13 cellular contexts compared by ENCODE assay signal in the genomic region with DNA sequence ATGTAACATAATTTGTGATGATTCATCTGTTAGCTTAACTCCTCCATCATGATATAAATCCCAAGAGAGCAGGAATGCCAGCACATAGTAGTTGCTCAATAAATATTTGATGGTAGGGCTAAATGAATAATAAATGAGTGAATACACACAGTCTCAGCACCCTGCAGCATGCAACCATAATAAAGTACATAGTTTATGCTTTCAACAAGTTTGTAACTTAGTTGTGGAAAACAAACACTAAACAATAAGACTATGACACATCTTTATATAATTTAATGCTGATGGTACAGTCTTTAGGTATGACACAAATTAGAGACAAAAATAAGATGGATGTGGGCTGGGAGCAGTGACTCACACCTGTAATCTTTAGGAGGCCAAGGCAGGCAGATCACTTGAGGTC. TPM values are rescaled to one million over a fixed set of nuclear protein-coding genes. Genes with fewer than 3 reads are reported as not detected.
DNase-seq lines count a peak whose midpoint lies in the region; ATAC-seq and TF ChIP-seq lines count a peak whose summit lies in the region.
"Had no signal": no experiment of that assay in that cellular context is flagged by ENCODE, and none has a peak within 500 bp of the region (broad histone marks: within the 10 kb centered on the region; RNA-seq: fewer than 3 reads in every experiment).

No MANE protein-coding gene starts in this region.

- H4K20me1 ChIP-seq in SK-N-SH (ENCODE audit: insufficient read depth) (no peaks in the 10 kb centered on the region), IMR-90 (ENCODE audit: insufficient read depth, low read length) (no peaks in the 10 kb centered on the region)

- H3K4me3 ChIP-seq in SK-N-SH (ENCODE audit: low read depth in 2 of 2, low read length in 1 of 2) (no peak overlapping the region), IMR-90 (ENCODE audit: insufficient read depth, low read depth, low read length) (no peak overlapping the region), mesenchymal stem cell (ENCODE audit: insufficient read depth in 1 of 2, low read depth in 1 of 2, low read length in 2 of 2) (no peak overlapping the region), ovary (no peak overlapping the region), gastroesophageal sphincter (no peak overlapping the region)
- H3K4me3 ChIP-seq: right atrium auricular region had no signal

- TF ChIP-seq EP300 in SK-N-SH (IDR thresholded peaks at IDR 0.05; ENCODE audit: borderline replicate concordance in 1 of 2, low read depth in 1 of 2, low read length in 1 of 2) (no peak), ovary (IDR thresholded peaks at IDR 0.05) (no peak), gastroesophageal sphincter (IDR thresholded peaks at IDR 0.05) (no peak)

- H4K8ac ChIP-seq in IMR-90 (ENCODE audit: low read depth in 2 of 2, low read length in 2 of 2) (no peak overlapping the region), mesenchymal stem cell (ENCODE audit: low read length) (no peak overlapping the region)

- H3K36me3 ChIP-seq in SK-N-SH (replicated peaks in 1 of 2; ENCODE audit: control insufficient read depth in 1 of 2, insufficient read depth in 2 of 2, low read length in 1 of 2) = peaks cover 15 to 17% of the 10 kb centered on the region in 2 experiments
- no peaks in the 10 kb centered on the region for H3K36me3 ChIP-seq in IMR-90 (ENCODE audit: control insufficient read depth, insufficient read depth, low read length)
- H3K36me3 ChIP-seq in mesenchymal stem cell (ENCODE audit: control insufficient read depth in 1 of 2, insufficient read depth in 2 of 2, low read depth in 1 of 2, low read length in 2 of 2) = peaks cover 0 to 17% of the 10 kb centered on the region in 2 experiments
- no peaks in the 10 kb centered on the region for H3K36me3 ChIP-seq in ovary
- H3K36me3 ChIP-seq in gastroesophageal sphincter = peaks cover 0 to 23% of the 10 kb centered on the region in 2 donors
- H3K36me3 ChIP-seq: right atrium auricular region had no signal

- TF ChIP-seq RAD21 in SK-N-SH (IDR thresholded peaks at IDR 0.05; ENCODE audit: low read length) (no peak), IMR-90 (IDR thresholded peaks at IDR 0.05; ENCODE audit: low read length) (no peak)

- H3K18ac ChIP-seq in IMR-90 (ENCODE audit: low read depth, low read length) = no peak overlapping the region
- no peak overlapping the region for H3K18ac ChIP-seq in mesenchymal stem cell (ENCODE audit: low read depth in 1 of 2, low read length in 2 of 2)

- H4K91ac ChIP-seq in IMR-90 (ENCODE audit: insufficient read depth, low read depth, low read length) (no peak overlapping the region), mesenchymal stem cell (ENCODE audit: low read length) (no peak overlapping the region)

- H3K9ac ChIP-seq in SK-N-SH (no peak overlapping the region), IMR-90 (ENCODE audit: low read depth, low read length) (no peak overlapping the region), mesenchymal stem cell (ENCODE audit: low read length) (peak overlapping the region; percentile 93)

- no peak overlapping the region for H2BK20ac ChIP-seq in IMR-90 (ENCODE audit: low read depth, low read length)

- H3K27me3 ChIP-seq in SK-N-SH (ENCODE audit: insufficient read depth) (no peaks in the 10 kb centered on the region), IMR-90 (ENCODE audit: control insufficient read depth, insufficient read depth, low read length) (no peaks in the 10 kb centered on the region), mesenchymal stem cell (ENCODE audit: control insufficient read depth in 1 of 2, insufficient read depth in 1 of 2, low read length in 2 of 2) (no peaks in the 10 kb centered on the region), ovary (no peaks in the 10 kb centered on the region), gastroesophageal sphincter (no peaks in the 10 kb centered on the region)
- H3K27me3 ChIP-seq: right atrium auricular region had no signal

- H2BK5ac ChIP-seq in IMR-90 (ENCODE audit: low read depth, low read length, poor library complexity, severe bottlenecking) (no peak overlapping the region), mesenchymal stem cell (ENCODE audit: low read depth, low read length, poor library complexity, severe bottlenecking) (no peak overlapping the region)

- peaks cover 5 to 16% of the 10 kb centered on the region in 2 experiments; a peak in 3 of 4 replicates for H3K79me1 ChIP-seq in IMR-90 (ENCODE audit: low read depth in 1 of 2, low read length in 2 of 2)
- H3K79me1 ChIP-seq in mesenchymal stem cell (replicated peaks; ENCODE audit: low read length, poor library complexity, severe bottlenecking) = peaks cover 6% of the 10 kb centered on the region

- H3K56ac ChIP-seq in IMR-90 (ENCODE audit: extremely low read depth, insufficient read depth, low read length) = no peak overlapping the region

- TF ChIP-seq POLR2A in IMR-90 (IDR thresholded peaks at IDR 0.05; ENCODE audit: low read depth, low read length) (no peak), ovary (IDR thresholded peaks at IDR 0.05) (no peak), gastroesophageal sphincter (IDR thresholded peaks at IDR 0.05) (no peak)

- H3K4ac ChIP-seq in IMR-90 (ENCODE audit: low read depth, low read length) (no peak overlapping the region), mesenchymal stem cell (ENCODE audit: low read depth in 1 of 2, low read length in 2 of 2) (no peak overlapping the region)

- DNase-seq in SK-N-SH (no peak), IMR-90 (peak; percentile 34), astrocyte of the hippocampus (ENCODE audit: low read depth, low spot score) (peak; percentile 10), mesenchymal stem cell (peak; percentile 49), ovary (no peak)
- DNase-seq: DMS53 had no signal

- TF ChIP-seq CTCF in SK-N-SH (IDR thresholded peaks at IDR 0.05) = no peak
- TF ChIP-seq CTCF in IMR-90 (conservative IDR thresholded peaks at IDR 0.05; ENCODE audit: low read depth, low read length) = no peak
- TF ChIP-seq CTCF in ovary (IDR thresholded peaks at IDR 0.05) = no peak
- no peak for TF ChIP-seq CTCF in gastroesophageal sphincter (IDR thresholded peaks at IDR 0.05)

- no TSS peak for BruUV-seq in IMR-90 (replicated peaks; lab: Mats Ljungman, UMichigan)

- H3K27ac ChIP-seq in SK-N-SH (ENCODE audit: low read depth in 2 of 2, low read length in 1 of 2) = peak overlapping the region in 1 of 2 experiments; percentile 83; a peak in 2 of 4 replicates
- no peak overlapping the region for H3K27ac ChIP-seq in IMR-90 (ENCODE audit: insufficient read depth, low read length)
- no peak overlapping the region for H3K27ac ChIP-seq in mesenchymal stem cell (ENCODE audit: low read length, poor library complexity, severe bottlenecking)
- no peak overlapping the region for H3K27ac ChIP-seq in ovary
- H3K27ac ChIP-seq in gastroesophageal sphincter = no peak overlapping the region
- H3K27ac ChIP-seq: 22Rv1, right atrium auricular region had no signal

- H2BK120ac ChIP-seq in IMR-90 (ENCODE audit: low read depth, low read length) (no peak overlapping the region), mesenchymal stem cell (ENCODE audit: low read depth, low read length) (no peak overlapping the region)

- dilution Hi-C loops in IMR-90 (cut with HindIII; ENCODE audit: low sequenced_read_pairs, unreplicated experiment) = no loop called here

- peaks cover 6% of the 10 kb centered on the region for H3K9me1 ChIP-seq in IMR-90 (ENCODE audit: insufficient read depth, low read length)

- in situ Hi-C loops in IMR-90 (cut with MboI; ENCODE audit: low sequenced_read_pairs) = no loop called here

- no peak overlapping the region for H3K14ac ChIP-seq in IMR-90 (replicated peaks; ENCODE audit: low read depth, low read length)
- H3K14ac ChIP-seq in mesenchymal stem cell (ENCODE audit: low read length in 2 of 2) = no peak overlapping the region

- no peak overlapping the region for H2BK12ac ChIP-seq in mesenchymal stem cell (ENCODE audit: low read length in 2 of 2)

- no peaks in the 10 kb centered on the region for H3K9me2 ChIP-seq in SK-N-SH

- no peak overlapping the region for H2AK9ac ChIP-seq in IMR-90 (replicated peaks; ENCODE audit: low read depth, low read length, poor library complexity)

- H2AK5ac ChIP-seq in IMR-90 (ENCODE audit: low read depth, low read length) (no peak overlapping the region), mesenchymal stem cell (ENCODE audit: low read length, severe bottlenecking) (no peak overlapping the region)

- H2AFZ ChIP-seq in SK-N-SH (ENCODE audit: low read depth) (no peak overlapping the region), IMR-90 (replicated peaks; ENCODE audit: low read length, poor library complexity) (no peak overlapping the region), mesenchymal stem cell (ENCODE audit: low read depth, low read length) (no peak overlapping the region)

- intact Hi-C loops in IMR-90 (cut with micrococcal nuclease) (loop anchor here (10.0 kb wide), 1 partner anchor 1093 kb away; no protein-coding TSS in a partner anchor), ovary (cut with DNase I) (no loop called here)

- H3K4me1 ChIP-seq in SK-N-SH (ENCODE audit: control insufficient read depth in 1 of 2, insufficient read depth in 2 of 2, low read depth in 1 of 2, low read length in 1 of 2) = peaks cover 17 to 35% of the 10 kb centered on the region in 2 experiments
- H3K4me1 ChIP-seq in IMR-90 (ENCODE audit: control insufficient read depth, insufficient read depth, low read length) = peaks cover 7% of the 10 kb centered on the region
- peaks cover 6% of the 10 kb centered on the region for H3K4me1 ChIP-seq in mesenchymal stem cell (ENCODE audit: control insufficient read depth, insufficient read depth, low read depth, low read length)
- peaks cover 4% of the 10 kb centered on the region for H3K4me1 ChIP-seq in ovary (ENCODE audit: insufficient read depth)
- peaks cover 13 to 29% (median 14%) of the 10 kb centered on the region in 3 donors for H3K4me1 ChIP-seq in gastroesophageal sphincter

- H3K79me2 ChIP-seq in SK-N-SH (ENCODE audit: insufficient read depth) = peaks cover 31% of the 10 kb centered on the region; the same call in 1 of the 2 replicates

- H3K9me3 ChIP-seq in SK-N-SH (no peaks in the 10 kb centered on the region), IMR-90 (ENCODE audit: control insufficient read depth, insufficient read depth, low read length) (no peaks in the 10 kb centered on the region), mesenchymal stem cell (ENCODE audit: control insufficient read depth, low read length) (no peaks in the 10 kb centered on the region), ovary (no peaks in the 10 kb centered on the region), gastroesophageal sphincter (no peaks in the 10 kb centered on the region)
- H3K9me3 ChIP-seq: right atrium auricular region had no signal

- no peak overlapping the region for H3K23ac ChIP-seq in IMR-90 (ENCODE audit: low read depth, low read length)
- no peak overlapping the region for H3K23ac ChIP-seq in mesenchymal stem cell (ENCODE audit: low read length in 2 of 2)

- H2BK15ac ChIP-seq in IMR-90 (ENCODE audit: low read depth, low read length) (no peak overlapping the region), mesenchymal stem cell (ENCODE audit: low read depth, poor library complexity, severe bottlenecking) (no peak overlapping the region)

- CTCF ChIA-PET in SK-N-SH (lab: Yijun Ruan, JAX) (interaction anchor here (0.9 to 8.6 kb wide), 3 partner anchors 9 to 128 kb away, joined by 5 to 110 read pairs (median 60); no protein-coding TSS in a partner anchor), IMR-90 (lab: Yijun Ruan, JAX) (no interaction called here)

- peaks cover 35% of the 10 kb centered on the region for H3F3A ChIP-seq in SK-N-SH (replicated peaks; ENCODE audit: insufficient read depth)

- ATAC-seq in SK-N-SH treated with all-trans-retinoic acid at 6 μM for 48 hours = no peak
- no peak for ATAC-seq in IMR-90 (ENCODE audit: low read depth)
- no peak for ATAC-seq in HG02610 (IDR thresholded peaks at IDR 0.05; ENCODE audit: unreplicated experiment)
- ATAC-seq in gastroesophageal sphincter = no peak

- H4K5ac ChIP-seq in IMR-90 (ENCODE audit: low read depth, low read length) = no peak overlapping the region

- H3K4me2 ChIP-seq in SK-N-SH (no peak overlapping the region), IMR-90 (ENCODE audit: low read depth, low read length) (no peak overlapping the region), mesenchymal stem cell (ENCODE audit: low read length, poor library complexity, severe bottlenecking) (no peak overlapping the region)

- POLR2A ChIA-PET in SK-N-SH (lab: Yijun Ruan, JAX) (no interaction called here), IMR-90 (lab: Charles Lee; ENCODE audit: unreplicated experiment) (no interaction called here)

RNA-seq across cellular contexts. Expression of gene ALKBH8, which starts 3.8 kb away (rescaled TPM):
- polyA plus RNA-seq in SK-N-SH (2012; rRNA removed) (2.4 and 3.5 TPM in 2 replicates), IMR-90 (2012; rRNA removed) (2.4 and 3.0 TPM in 2 replicates), ovary (1 to 10 TPM; 4.0 to 6.6 TPM)
- 4.0 and 4.1 TPM in 2 replicates for polyA plus RNA-seq in SK-N-SH (2012; cell fraction: cytosol; rRNA removed)
- polyA plus RNA-seq in SK-N-SH (2012; cell fraction: nucleus; rRNA removed) = 1.9 and 4.6 TPM in 2 replicates
- total RNA-seq in IMR-90 (2012; rRNA removed) (6.6 and 12.5 TPM in 2 replicates), ovary (10 to 100 TPM in 1 of 7 donors, 1 to 10 TPM in 6; 2.8 to 10.1 (median 6.8) TPM), gastroesophageal sphincter (10 to 100 TPM in 2 of 4 donors, 1 to 10 TPM in 2; 4.9 to 11.4 (median 8.3) TPM)
- polyA plus RNA-seq in IMR-90 (2012; cell fraction: cytosol; rRNA removed) = 0.44 and 0.47 TPM in 2 replicates
- 0.64 and 3.9 TPM in 2 replicates for polyA plus RNA-seq in IMR-90 (2012; cell fraction: nucleus; rRNA removed; ENCODE audit: low replicate concordance)
- 4.4 TPM for polyA plus RNA-seq in mesenchymal stem cell (2013, experiment 1 of 2)
- 3.9 TPM for polyA plus RNA-seq in mesenchymal stem cell (2013, experiment 2 of 2)

RNA-seq across cellular contexts. Expression of gene ELMOD1, which starts 29.3 kb away (rescaled TPM):
- polyA plus RNA-seq in SK-N-SH (2012; rRNA removed) (not detected in 2 replicates), IMR-90 (2012; rRNA removed) (0.22 and 0.29 TPM in 2 replicates), ovary (under 1 TPM; 0.17 to 0.38 TPM)
- 0.03 and 0.06 TPM in 2 replicates for polyA plus RNA-seq in SK-N-SH (2012; cell fraction: cytosol; rRNA removed)
- 0.06 TPM in 1 of 2 replicates, not detected in the other for polyA plus RNA-seq in SK-N-SH (2012; cell fraction: nucleus; rRNA removed)
- total RNA-seq in IMR-90 (2012; rRNA removed) (0.18 and 0.28 TPM in 2 replicates), ovary (under 1 TPM in 4 of 7 donors, not detected in 3; 0.18 to 0.69 (median 0.24) TPM), gastroesophageal sphincter (1 to 10 TPM in 1 of 4 donors, under 1 TPM in 1, not detected in 2; 0.66 to 2.7 TPM)
- 0.09 and 0.11 TPM in 2 replicates for polyA plus RNA-seq in IMR-90 (2012; cell fraction: cytosol; rRNA removed)
- 0.09 and 0.61 TPM in 2 replicates for polyA plus RNA-seq in IMR-90 (2012; cell fraction: nucleus; rRNA removed; ENCODE audit: low replicate concordance)
- 0.08 TPM for polyA plus RNA-seq in mesenchymal stem cell (2013, experiment 1 of 2)
- polyA plus RNA-seq in mesenchymal stem cell (2013, experiment 2 of 2) = 0.11 TPM
- total RNA-seq: OCI-LY7 had no signal
- polyA plus RNA-seq: IgD-negative memory B cell had no signal

Comparison
In these comparisons a context has a peak if more than half of its experiments do, and no peak if none do; other contexts are left out.
1. DNase-seq: peak in IMR-90 (single experiment), astrocyte of the hippocampus (single experiment) and mesenchymal stem cell (single experiment); none in SK-N-SH (single experiment) and ovary (0 of 5).